In genomic region chr3:117404153-117404552, GRCh38 we compare ENCODE assay signal across 19 cellular contexts.
DNase-seq lines count a peak whose midpoint lies in the region; ATAC-seq and TF ChIP-seq lines count a peak whose summit lies in the region.
"Had no signal": no experiment of that assay in that cellular context is flagged by ENCODE, and none has a peak within 500 bp of the region (broad histone marks: within the 10 kb centered on the region; RNA-seq: fewer than 3 reads in every experiment).

No MANE protein-coding gene starts in this region.

- POLR2A ChIA-PET in RWPE1 (lab: Yijun Ruan, JAX; ENCODE audit: low non-redundant PET): no interaction called here
- POLR2A ChIA-PET in naive thymus-derived CD4-positive, alpha-beta T cell (lab: Charles Lee): no interaction called here

- H3K9me3 ChIP-seq in naive thymus-derived CD4-positive, alpha-beta T cell (ENCODE audit: control insufficient read depth in 2 of 3, low read length in 3 of 3): no peaks in the 10 kb centered on the region
- H3K9me3 ChIP-seq: A549, BE2C had no signal

- H3K27me3 Mint-ChIP-seq in CD14-positive monocyte (ENCODE audit: low read depth in 3 of 3): peaks cover under 1 to 1% (median 1%) of the 10 kb centered on the region in 3 donors
- no peaks in the 10 kb centered on the region for H3K27me3 Mint-ChIP-seq in naive thymus-derived CD4-positive, alpha-beta T cell
- H3K27me3 Mint-ChIP-seq: CD4-positive, CD25-positive, alpha-beta regulatory T cell had no signal

- H3K27me3 ChIP-seq in naive thymus-derived CD4-positive, alpha-beta T cell (ENCODE audit: control insufficient read depth in 2 of 2, insufficient read depth in 2 of 2, low read length in 2 of 2): no peaks in the 10 kb centered on the region
- H3K27me3 ChIP-seq: BE2C had no signal

- DNase-seq in CD14-positive monocyte (ENCODE audit: low spot score) (no peak), RWPE1 (ENCODE audit: low spot score) (peak; percentile 14), choroid plexus epithelial cell (ENCODE audit: low read depth) (peak; percentile 11), left ventricle myocardium superior (no peak), DMS114 treated with DMSO at 0.1 percent for 48 hours (lab: John Stamatoyannopoulos, UW; ENCODE audit: unreplicated experiment) (no peak)
- DNase-seq in naive thymus-derived CD4-positive, alpha-beta T cell: no peak
- DNase-seq: BE2C; CD4-positive, CD25-positive, alpha-beta regulatory T cell; COR-L47; GOT3; Kasumi-1; NCI-H2107; NCI-H446 treated with DMSO at 0.1 percent for 48 hours; NCI-H526 treated with DMSO at 0.1 percent for 48 hours; PC-3 had no signal

- no peak overlapping the region for H3K4me3 ChIP-seq in choroid plexus epithelial cell (ENCODE audit: low read depth, low read length)
- H3K4me3 ChIP-seq in naive thymus-derived CD4-positive, alpha-beta T cell (ENCODE audit: low read length): no peak overlapping the region
- H3K4me3 ChIP-seq: A549, SK-N-MC had no signal

- CTCF ChIA-PET in RWPE1 (lab: Yijun Ruan, JAX): interaction anchor here (0.8 kb wide), 1 partner anchor 27 kb away, joined by 3 read pairs; no protein-coding TSS in a partner anchor
- CTCF ChIA-PET in naive thymus-derived CD4-positive, alpha-beta T cell (lab: Charles Lee): no interaction called here

- H3K9me3 Mint-ChIP-seq in CD14-positive monocyte: peaks cover 0 to 3% (median 1%) of the 10 kb centered on the region in 7 donors
- H3K9me3 Mint-ChIP-seq in naive thymus-derived CD4-positive, alpha-beta T cell: peaks cover 0 to 5% (median 0%) of the 10 kb centered on the region in 11 donors

- no peak overlapping the region for H3K27ac ChIP-seq in RWPE1
- no peak overlapping the region for H3K27ac ChIP-seq in naive thymus-derived CD4-positive, alpha-beta T cell (ENCODE audit: low read depth, low read length)
- H3K27ac ChIP-seq: A549, SK-N-MC had no signal

- H3K4me3 Mint-ChIP-seq in CD14-positive monocyte: no peak overlapping the region
- no peak overlapping the region for H3K4me3 Mint-ChIP-seq in naive thymus-derived CD4-positive, alpha-beta T cell
- H3K4me3 Mint-ChIP-seq: CD4-positive, CD25-positive, alpha-beta regulatory T cell had no signal

- H3K36me3 ChIP-seq in naive thymus-derived CD4-positive, alpha-beta T cell (ENCODE audit: control insufficient read depth in 2 of 3, insufficient read depth in 3 of 3, low read length in 3 of 3): no peaks in the 10 kb centered on the region
- H3K36me3 ChIP-seq: BE2C had no signal

- TF ChIP-seq CTCF in CD14-positive monocyte (IDR thresholded peaks at IDR 0.05): no peak
- TF ChIP-seq CTCF in RWPE1 (conservative IDR thresholded peaks at IDR 0.05; ENCODE audit: low read depth): no peak
- TF ChIP-seq CTCF in choroid plexus epithelial cell (conservative IDR thresholded peaks at IDR 0.05; ENCODE audit: low read depth, low read length): no peak

- H3K4me1 ChIP-seq in naive thymus-derived CD4-positive, alpha-beta T cell (ENCODE audit: control insufficient read depth in 2 of 2, insufficient read depth in 2 of 2, low read length in 2 of 2): no peaks in the 10 kb centered on the region

- ATAC-seq in naive thymus-derived CD4-positive, alpha-beta T cell: peak; percentile 38
- ATAC-seq in left ventricle myocardium superior: no peak
- no peak for ATAC-seq in HG02610 (IDR thresholded peaks at IDR 0.05; ENCODE audit: unreplicated experiment)
- ATAC-seq: A549, HCT116, PC-3 had no signal

- peak overlapping the region in 4 of 7 donors; percentile 11 to 63 (median 44) for H3K27ac Mint-ChIP-seq in CD14-positive monocyte
- no peak overlapping the region for H3K27ac Mint-ChIP-seq in naive thymus-derived CD4-positive, alpha-beta T cell
- H3K27ac Mint-ChIP-seq: CD4-positive, CD25-positive, alpha-beta regulatory T cell had no signal

- no peaks in the 10 kb centered on the region for H3K36me3 Mint-ChIP-seq in CD14-positive monocyte
- H3K36me3 Mint-ChIP-seq in naive thymus-derived CD4-positive, alpha-beta T cell: no peaks in the 10 kb centered on the region
- H3K36me3 Mint-ChIP-seq: CD4-positive, CD25-positive, alpha-beta regulatory T cell had no signal

- intact Hi-C loops in CD14-positive monocyte (cut with micrococcal nuclease) (no loop called here), left ventricle myocardium superior (cut with micrococcal nuclease) (no loop called here)
- intact Hi-C loops in naive thymus-derived CD4-positive, alpha-beta T cell (cut with micrococcal nuclease): no loop called here

- H3K4me1 Mint-ChIP-seq in CD14-positive monocyte: peaks cover 12% of the 10 kb centered on the region
- H3K4me1 Mint-ChIP-seq in naive thymus-derived CD4-positive, alpha-beta T cell: no peaks in the 10 kb centered on the region
- H3K4me1 Mint-ChIP-seq: CD4-positive, CD25-positive, alpha-beta regulatory T cell had no signal

Comparison
In these comparisons a context has a peak if more than half of its experiments do, and no peak if none do; other contexts are left out.
1. DNase-seq: peak in RWPE1 (single experiment) and choroid plexus epithelial cell (single experiment); none in CD14-positive monocyte (single experiment), naive thymus-derived CD4-positive, alpha-beta T cell (0 of 9), left ventricle myocardium superior (single experiment) and DMS114 treated with DMSO at 0.1 percent for 48 hours (single experiment).
2. H3K27ac Mint-ChIP-seq: peak in CD14-positive monocyte (4 of 7); none in naive thymus-derived CD4-positive, alpha-beta T cell (0 of 9).